In genomic region chr4:124428648-124429047, GRCh38 we compare ENCODE assay signal across 19 cellular contexts.
A peak's percentile ranks its signal among the peaks of the same experiment; 100 is the strongest.
DNase-seq lines count a peak whose midpoint lies in the region; ATAC-seq, FAIRE-seq and TF ChIP-seq lines count a peak whose summit lies in the region.
"Had no signal": no experiment of that assay in that cellular context is flagged by ENCODE, and none has a peak within 500 bp of the region (broad histone marks: within the 10 kb centered on the region; RNA-seq: fewer than 3 reads in every experiment).

No MANE protein-coding gene starts in this region.

- in situ Hi-C loops in HepG2 (cut with HindIII; ENCODE audit: extremely low pct_ligation_motif_present, low pct_unique_long_range_greater_than_20kb): no loop called here
- in situ Hi-C loops in ACHN (cut with HindIII; ENCODE audit: low pct_ligation_motif_present, low pct_unique_long_range_greater_than_20kb, low sequenced_read_pairs): no loop called here

- ATAC-seq in HepG2: no peak
- ATAC-seq in activated CD4-positive, CD25-positive, alpha-beta regulatory T cell treated with anti-CD3 and anti-CD28 coated beads, Interleukin-2, amount 50 U/mL, for 24 hours: no peak

- CTCF ChIA-PET in HepG2 (lab: Yijun Ruan, JAX; ENCODE audit: low intra/inter-chr PET ratio, low total read pairs): no interaction called here

- TF ChIP-seq RAD21 in liver (IDR thresholded peaks at IDR 0.05) (no peak), HepG2 (CRISPR knock-in tag; IDR thresholded peaks at IDR 0.05) (no peak)

- no peak overlapping the region for H3K27ac ChIP-seq in liver (ENCODE audit: low read depth in 1 of 2, low read length in 2 of 2)
- H3K27ac ChIP-seq in HepG2 (ENCODE audit: extremely low read length, insufficient read depth, low read length): no peak overlapping the region
- H3K27ac ChIP-seq in VCaP: peak overlapping the region; percentile 40; the same call in 1 of the 2 replicates
- H3K27ac ChIP-seq: KMS-11, SJCRH30 had no signal

- no peak overlapping the region for H3K4me3 ChIP-seq in liver (ENCODE audit: low read depth in 1 of 3, low read length in 3 of 3)
- H3K4me3 ChIP-seq in HepG2 (replicated peaks in 1 of 3; ENCODE audit: insufficient read depth in 1 of 3, low read depth in 2 of 3, low read length in 3 of 3): no peak overlapping the region
- H3K4me3 ChIP-seq in neuron (ENCODE audit: low read length): no peak overlapping the region
- H3K4me3 ChIP-seq: GM23338 had no signal

- DNase-seq in HepG2 (ENCODE audit: low spot score) (no peak), ACHN (no peak), SHP77 treated with DMSO at 0.1 percent for 48 hours (lab: John Stamatoyannopoulos, UW) (no peak), cerebellar nuclear complex (lab: John Stamatoyannopoulos, UW) (no peak)
- DNase-seq: 8988T, DMS53, H9, MM.1S, NCI-H1694, NCI-H510A treated with DMSO at 0.1 percent for 48 hours, OCI-M1 had no signal

- WGBS in liver: 31% methylated on average over 2 of the region's 2 CpGs
- WGBS in HepG2 (ENCODE audit: low lambda C conversion rate): 0% methylated on average over 2 of the region's 2 CpGs

- H3K9ac ChIP-seq in liver (ENCODE audit: low read depth in 1 of 2, low read length in 2 of 2) (no peak overlapping the region), HepG2 (ENCODE audit: insufficient read depth, low read depth, low read length) (no peak overlapping the region)
- H3K9ac ChIP-seq: KMS-11 had no signal

- FAIRE-seq in HepG2 (lab: Jason Lieb, UNC): no peak
- FAIRE-seq: RCC 7860 had no signal

- no peak overlapping the region for H2AFZ ChIP-seq in HepG2 (ENCODE audit: low read length)
- H2AFZ ChIP-seq in neuron (ENCODE audit: low read depth, low read length): peak overlapping the region; percentile 75

- H3K4me1 ChIP-seq in liver (ENCODE audit: control insufficient read depth in 4 of 4, insufficient read depth in 4 of 4, low read length in 3 of 4) (peaks cover 1 to 21% (median 14%) of the 10 kb centered on the region in 4 donors), HepG2 (ENCODE audit: insufficient read depth, low read length) (no peaks in the 10 kb centered on the region; the same call in 1 of the 2 replicates), neuron (ENCODE audit: insufficient read depth, low read length) (peaks cover 2% of the 10 kb centered on the region)

- no peaks in the 10 kb centered on the region for H4K20me1 ChIP-seq in HepG2 (ENCODE audit: insufficient read depth, low read length)

- H3K27me3 ChIP-seq in liver (ENCODE audit: control insufficient read depth in 4 of 4, insufficient read depth in 4 of 4, low read length in 3 of 4) (no peaks in the 10 kb centered on the region), HepG2 (ENCODE audit: control insufficient read depth in 1 of 2, insufficient read depth in 2 of 2, low read length in 2 of 2) (no peaks in the 10 kb centered on the region), neuron (ENCODE audit: insufficient read depth, low read length) (no peaks in the 10 kb centered on the region)
- H3K27me3 ChIP-seq: SJCRH30 had no signal

- TF ChIP-seq POLR2A in HepG2 (IDR thresholded peaks at IDR 0.05; ENCODE audit: insufficient read depth in 1 of 2, low read depth in 2 of 2, low read length in 2 of 2): no peak

- no TSS peak for BruUV-seq in HepG2 (replicated peaks; lab: Mats Ljungman, UMichigan)

- intact Hi-C loops in HepG2 (cut with micrococcal nuclease; ENCODE audit: unreplicated experiment): no loop called here

- TF ChIP-seq EP300 in HepG2 (IDR thresholded peaks at IDR 0.05; ENCODE audit: low read depth in 2 of 2, low read length in 2 of 2) (no peak), HepG2 (CRISPR knock-in tag; IDR thresholded peaks at IDR 0.05; ENCODE audit: borderline replicate concordance) (no peak)

- H3K4me2 ChIP-seq in HepG2 (ENCODE audit: low read depth, low read length): no peak overlapping the region
- H3K4me2 ChIP-seq: GM23338, KMS-11 had no signal

- no peaks in the 10 kb centered on the region for H3K9me3 ChIP-seq in liver (ENCODE audit: control insufficient read depth in 4 of 4, low read length in 3 of 4)
- no peaks in the 10 kb centered on the region for H3K9me3 ChIP-seq in HepG2 (ENCODE audit: low read length)
- H3K9me3 ChIP-seq in neuron (ENCODE audit: low read length): no peaks in the 10 kb centered on the region
- H3K9me3 ChIP-seq: SJCRH30 had no signal

- H3K79me2 ChIP-seq in HepG2 (ENCODE audit: insufficient read depth, low read length): no peaks in the 10 kb centered on the region

- H3K36me3 ChIP-seq in liver (ENCODE audit: control insufficient read depth in 4 of 4, insufficient read depth in 3 of 4, low read depth in 1 of 4, low read length in 3 of 4): no peaks in the 10 kb centered on the region
- H3K36me3 ChIP-seq in HepG2 (replicated peaks in 1 of 2; ENCODE audit: control insufficient read depth in 1 of 2, insufficient read depth in 2 of 2, low read length in 2 of 2): no peaks in the 10 kb centered on the region
- no peaks in the 10 kb centered on the region for H3K36me3 ChIP-seq in neuron (ENCODE audit: insufficient read depth, low read length)
- H3K36me3 ChIP-seq: SJCRH30 had no signal

- POLR2A ChIA-PET in HepG2 (lab: Yijun Ruan, JAX): no interaction called here

- TF ChIP-seq CTCF in liver (IDR thresholded peaks at IDR 0.05; ENCODE audit: low read depth, low read length, missing input control) (no peak), HepG2 (CRISPR knock-in tag; IDR thresholded peaks at IDR 0.05) (no peak), VCaP (conservative IDR thresholded peaks at IDR 0.05) (no peak)

TF ChIP-seq in liver, 16 proteins besides CTCF, POLR2A, EP300 and RAD21:
- TF ChIP-seq RXRA (IDR thresholded peaks at IDR 0.05) (peak; percentile 51 to 65), TAF1 (conservative IDR thresholded peaks at IDR 0.05) (no peak), SP1 (IDR thresholded peaks at IDR 0.05) (no peak)

TF ChIP-seq in HepG2, 621 proteins besides CTCF, POLR2A, EP300 and RAD21:
- TF ChIP-seq HOXA9 (CRISPR knock-in tag; IDR thresholded peaks at IDR 0.05; ENCODE audit: borderline replicate concordance): no peak
- TF ChIP-seq, protein P1, sequence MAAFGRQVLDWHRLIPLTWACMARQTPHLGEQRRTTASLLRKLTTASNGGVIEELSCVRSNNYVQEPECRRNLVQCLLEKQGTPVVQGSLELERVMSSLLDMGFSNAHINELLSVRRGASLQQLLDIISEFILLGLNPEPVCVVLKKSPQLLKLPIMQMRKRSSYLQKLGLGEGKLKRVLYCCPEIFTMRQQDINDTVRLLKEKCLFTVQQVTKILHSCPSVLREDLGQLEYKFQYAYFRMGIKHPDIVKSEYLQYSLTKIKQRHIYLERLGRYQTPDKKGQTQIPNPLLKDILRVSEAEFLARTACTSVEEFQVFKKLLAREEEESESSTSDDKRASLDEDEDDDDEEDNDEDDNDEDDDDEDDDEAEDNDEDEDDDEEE (CRISPR knock-in tag; IDR thresholded peaks at IDR 0.05): no peak
- no peak for TF ChIP-seq ZFP36 (IDR thresholded peaks at IDR 0.05; ENCODE audit: borderline replicate concordance, low read depth, low read length, partially characterized antibody)
- no peak for TF ChIP-seq SSRP1 (CRISPR knock-in tag; IDR thresholded peaks at IDR 0.05)
- no peak for TF ChIP-seq ZNF547 (CRISPR knock-in tag; IDR thresholded peaks at IDR 0.05)
- TF ChIP-seq, protein P2, sequence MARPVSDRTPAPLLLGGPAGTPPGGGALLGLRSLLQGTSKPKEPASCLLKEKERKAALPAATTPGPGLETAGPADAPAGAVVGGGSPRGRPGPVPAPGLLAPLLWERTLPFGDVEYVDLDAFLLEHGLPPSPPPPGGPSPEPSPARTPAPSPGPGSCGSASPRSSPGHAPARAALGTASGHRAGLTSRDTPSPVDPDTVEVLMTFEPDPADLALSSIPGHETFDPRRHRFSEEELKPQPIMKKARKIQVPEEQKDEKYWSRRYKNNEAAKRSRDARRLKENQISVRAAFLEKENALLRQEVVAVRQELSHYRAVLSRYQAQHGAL (CRISPR knock-in tag; IDR thresholded peaks at IDR 0.05; ENCODE audit: not compliant biosample characterization): no peak
- TF ChIP-seq ZNF550 (CRISPR knock-in tag; IDR thresholded peaks at IDR 0.05; ENCODE audit: borderline replicate concordance): no peak
- TF ChIP-seq ZNF768 (CRISPR knock-in tag; IDR thresholded peaks at IDR 0.05): no peak
- TF ChIP-seq ZSCAN9 (CRISPR knock-in tag; IDR thresholded peaks at IDR 0.05; ENCODE audit: borderline replicate concordance): no peak
- no peak for TF ChIP-seq ZEB1 (IDR thresholded peaks at IDR 0.05; ENCODE audit: insufficient replicate concordance, low read depth)
- TF ChIP-seq ZNF713 (CRISPR knock-in tag; IDR thresholded peaks at IDR 0.05): no peak
- no peak for TF ChIP-seq MYPOP (CRISPR knock-in tag; IDR thresholded peaks at IDR 0.05)
- TF ChIP-seq ZNF883 (CRISPR knock-in tag; IDR thresholded peaks at IDR 0.05; ENCODE audit: not compliant biosample characterization): no peak
- no peak for TF ChIP-seq ZNF766 (CRISPR knock-in tag; IDR thresholded peaks at IDR 0.05; ENCODE audit: borderline replicate concordance)
- TF ChIP-seq ZNF780A (CRISPR knock-in tag; IDR thresholded peaks at IDR 0.05): no peak
- TF ChIP-seq ZSCAN20 (CRISPR knock-in tag; IDR thresholded peaks at IDR 0.05; ENCODE audit: borderline replicate concordance): no peak
- TF ChIP-seq KLF12 (CRISPR knock-in tag; IDR thresholded peaks at IDR 0.05; ENCODE audit: borderline replicate concordance): no peak
- no peak for TF ChIP-seq ZNF570 (CRISPR knock-in tag; IDR thresholded peaks at IDR 0.05; ENCODE audit: borderline replicate concordance)
- TF ChIP-seq ZNF772 (CRISPR knock-in tag; IDR thresholded peaks at IDR 0.05): no peak
- no peak for TF ChIP-seq KLF13 (CRISPR knock-in tag; IDR thresholded peaks at IDR 0.05)
